In genomic region chr3:142988826-142989225, GRCh38 we compare ENCODE assay signal across 2 cellular contexts. TPM values are rescaled to one million over a fixed set of nuclear protein-coding genes. Genes with fewer than 3 reads are reported as not detected.
"Had no signal": no experiment of that assay in that cellular context is flagged by ENCODE, and none has a peak within 500 bp of the region (broad histone marks: within the 10 kb centered on the region; RNA-seq: fewer than 3 reads in every experiment).

No MANE protein-coding gene starts in this region.

RNA-seq across cellular contexts. Expression of gene PAQR9, which starts 25.4 kb away (rescaled TPM):
- total RNA-seq: G401, GM12878 had no signal
- polyA plus RNA-seq: GM12878 had no signal
